1 cellular context compared by ENCODE assay signal in the genomic region with DNA sequence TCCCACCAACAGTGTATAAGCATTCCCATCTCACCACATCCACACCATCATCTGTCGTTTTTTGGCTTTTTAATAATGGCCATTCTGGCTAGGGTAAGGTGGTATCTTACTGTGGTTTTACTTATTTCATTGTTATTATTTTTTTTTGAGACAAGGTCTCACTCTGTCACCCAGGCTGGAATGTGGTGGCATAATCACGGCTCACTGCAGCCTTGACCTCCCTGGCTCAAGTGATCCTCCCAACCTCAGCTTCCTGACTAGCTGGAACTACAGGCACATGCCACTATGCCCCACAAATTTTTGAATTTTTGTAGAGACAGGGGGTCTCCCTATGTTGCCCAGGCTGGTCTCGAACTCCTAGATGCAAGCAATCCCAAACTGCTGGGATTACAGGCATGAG.
TF ChIP-seq lines count a peak whose summit lies in the region.

No MANE protein-coding gene starts in this region.

TF ChIP-seq in HepG2, 621 proteins besides CTCF, POLR2A, EP300 and RAD21:
- TF ChIP-seq ZFP62 (CRISPR knock-in tag; IDR thresholded peaks at IDR 0.05) = no peak
- TF ChIP-seq NR2F1 (CRISPR knock-in tag; IDR thresholded peaks at IDR 0.05) = peak in 1 of 2 experiments; percentile 31; a peak in 1 of 4 replicates
- no peak for TF ChIP-seq GATAD2A (CRISPR knock-in tag; IDR thresholded peaks at IDR 0.05)
- peak; percentile 27; the same call in 1 of the 2 replicates for TF ChIP-seq NR2F6 (IDR thresholded peaks at IDR 0.05)
- no peak for TF ChIP-seq NR2F6 (CRISPR knock-in tag; IDR thresholded peaks at IDR 0.05)
- peak; percentile 37; the same call in 1 of the 2 replicates for TF ChIP-seq RARA (CRISPR knock-in tag; IDR thresholded peaks at IDR 0.05)
- peak; percentile 55 for TF ChIP-seq TEAD3 (CRISPR knock-in tag; optimal IDR thresholded peaks at IDR 0.05; ENCODE audit: borderline replicate concordance)
